ENCODE assay signal across 22 cellular contexts in genomic region chr17:9456265-9456664, GRCh38.
A peak's percentile ranks its signal among the peaks of the same experiment; 100 is the strongest.
DNase-seq lines count a peak whose midpoint lies in the region; ATAC-seq, FAIRE-seq and TF ChIP-seq lines count a peak whose summit lies in the region.
"Had no signal": no experiment of that assay in that cellular context is flagged by ENCODE, and none has a peak within 500 bp of the region (broad histone marks: within the 10 kb centered on the region; RNA-seq: fewer than 3 reads in every experiment).

No MANE protein-coding gene starts in this region.

- TF ChIP-seq EP300 in HepG2 (IDR thresholded peaks at IDR 0.05; ENCODE audit: low read depth in 2 of 2, low read length in 2 of 2): no peak
- TF ChIP-seq EP300 in HepG2 (CRISPR knock-in tag; IDR thresholded peaks at IDR 0.05; ENCODE audit: borderline replicate concordance): no peak
- TF ChIP-seq EP300 in transverse colon (IDR thresholded peaks at IDR 0.05; ENCODE audit: low read depth): no peak

- TF ChIP-seq CTCF in right atrium auricular region (IDR thresholded peaks at IDR 0.05): no peak
- no peak for TF ChIP-seq CTCF in esophagus squamous epithelium (IDR thresholded peaks at IDR 0.05)
- TF ChIP-seq CTCF in HepG2 (CRISPR knock-in tag; IDR thresholded peaks at IDR 0.05): no peak
- no peak for TF ChIP-seq CTCF in transverse colon (IDR thresholded peaks at IDR 0.05)

- TF ChIP-seq POLR2A in esophagus squamous epithelium (IDR thresholded peaks at IDR 0.05) (no peak), HepG2 (IDR thresholded peaks at IDR 0.05; ENCODE audit: insufficient read depth in 1 of 2, low read depth in 2 of 2, low read length in 2 of 2) (no peak), transverse colon (IDR thresholded peaks at IDR 0.05) (no peak)

- DNase-seq in Right ventricle myocardium inferior (ENCODE audit: missing footprints) (no peak), right atrium auricular region (ENCODE audit: low spot score) (no peak), esophagus squamous epithelium (lab: John Stamatoyannopoulos, UW) (no peak), HepG2 (ENCODE audit: low spot score) (peak; percentile 25), transverse colon (peak; percentile 20), Ammon's horn (ENCODE audit: low spot score) (no peak)
- DNase-seq in activated CD8-positive, alpha-beta memory T cell treated with anti-CD3 and anti-CD28 coated beads, Interleukin-2, amount 50 U/mL, for 4 hours: no peak
- DNase-seq: activated CD4-positive, alpha-beta T cell treated with anti-CD3 and anti-CD28 coated beads, Interleukin-2, amount 50 U/mL, for 48 hours; activated gamma-delta T cell; COR-L47; cortex of kidney; gastrocnemius medialis; MG63; NCI-H1694 treated with DMSO at 0.1 percent for 48 hours; NCI-H2227 treated with DMSO at 0.1 percent for 48 hours; NCI-H774; stimulated activated CD8-positive, alpha-beta memory T cell treated with anti-CD3 and anti-CD28 coated beads, Interleukin-4, amount 100 ng/mL, for 48 hours had no signal

- POLR2A ChIA-PET in HepG2 (lab: Yijun Ruan, JAX): no interaction called here

- H3K9me3 ChIP-seq in right atrium auricular region (peaks cover 0 to 4% of the 10 kb centered on the region in 2 donors), esophagus squamous epithelium (no peaks in the 10 kb centered on the region), HepG2 (ENCODE audit: low read length) (no peaks in the 10 kb centered on the region), transverse colon (no peaks in the 10 kb centered on the region)
- H3K9me3 ChIP-seq: breast epithelium, gastrocnemius medialis, MG63, SJSA1 had no signal

- CTCF ChIA-PET in HepG2 (lab: Yijun Ruan, JAX; ENCODE audit: low intra/inter-chr PET ratio, low total read pairs): no interaction called here

- no peak overlapping the region for H2AFZ ChIP-seq in HepG2 (ENCODE audit: low read length)
- H2AFZ ChIP-seq: neural progenitor cell had no signal

- peak; percentile 82 for FAIRE-seq in HepG2 (lab: Jason Lieb, UNC)

- no peaks in the 10 kb centered on the region for H4K20me1 ChIP-seq in HepG2 (ENCODE audit: insufficient read depth, low read length)

- WGBS in esophagus squamous epithelium, 2 donors: 50 to 72% methylated on average over 2 of the region's 2 CpGs
- 40% methylated on average over 2 of the region's 2 CpGs for WGBS in HepG2 (ENCODE audit: low lambda C conversion rate)
- WGBS in transverse colon (ENCODE audit: low coverage in 1 of 2), 2 donors: 50 to 64% methylated on average over 2 of the region's 2 CpGs

- no TSS peak for BruUV-seq in HepG2 (replicated peaks; lab: Mats Ljungman, UMichigan)

- H3K27me3 ChIP-seq in right atrium auricular region (no peaks in the 10 kb centered on the region), esophagus squamous epithelium (no peaks in the 10 kb centered on the region), HepG2 (ENCODE audit: control insufficient read depth in 1 of 2, insufficient read depth in 2 of 2, low read length in 2 of 2) (no peaks in the 10 kb centered on the region), transverse colon (no peaks in the 10 kb centered on the region)
- H3K27me3 ChIP-seq: breast epithelium, gastrocnemius medialis, MG63, neural progenitor cell, SJSA1 had no signal

- H3K36me3 ChIP-seq in right atrium auricular region: no peaks in the 10 kb centered on the region
- no peaks in the 10 kb centered on the region for H3K36me3 ChIP-seq in esophagus squamous epithelium
- H3K36me3 ChIP-seq in HepG2 (replicated peaks in 1 of 2; ENCODE audit: control insufficient read depth in 1 of 2, insufficient read depth in 2 of 2, low read length in 2 of 2): no peaks in the 10 kb centered on the region
- H3K36me3 ChIP-seq in transverse colon: no peaks in the 10 kb centered on the region
- H3K36me3 ChIP-seq: breast epithelium, gastrocnemius medialis, MG63, neural progenitor cell, SJSA1 had no signal

- peak overlapping the region; percentile 57 for H3K4me2 ChIP-seq in HepG2 (ENCODE audit: low read depth, low read length)
- H3K4me2 ChIP-seq: neural progenitor cell had no signal

- intact Hi-C loops in Right ventricle myocardium inferior (cut with DNase I): no loop called here
- intact Hi-C loops in esophagus squamous epithelium (cut with DNase I): no loop called here
- intact Hi-C loops in HepG2 (cut with micrococcal nuclease; ENCODE audit: unreplicated experiment): no loop called here
- intact Hi-C loops in transverse colon (cut with DNase I; ENCODE audit: low total_unique reads): no loop called here

- no peak overlapping the region for H3K4me3 ChIP-seq in right atrium auricular region
- no peak overlapping the region for H3K4me3 ChIP-seq in esophagus squamous epithelium
- no peak overlapping the region for H3K4me3 ChIP-seq in HepG2 (replicated peaks in 1 of 3; ENCODE audit: insufficient read depth in 1 of 3, low read depth in 2 of 3, low read length in 3 of 3)
- no peak overlapping the region for H3K4me3 ChIP-seq in transverse colon
- H3K4me3 ChIP-seq: breast epithelium, gastrocnemius medialis, MG63, neural progenitor cell, SJSA1 had no signal

- H3K4me1 ChIP-seq in right atrium auricular region (no peaks in the 10 kb centered on the region), esophagus squamous epithelium (peaks cover 0 to 3% (median 0%) of the 10 kb centered on the region in 3 donors), HepG2 (ENCODE audit: insufficient read depth, low read length) (peaks cover 17% of the 10 kb centered on the region), transverse colon (peaks cover 0 to 13% (median 4%) of the 10 kb centered on the region in 4 donors)
- H3K4me1 ChIP-seq: breast epithelium, gastrocnemius medialis, neural progenitor cell, SJSA1 had no signal

- H3K79me2 ChIP-seq in HepG2 (ENCODE audit: insufficient read depth, low read length): no peaks in the 10 kb centered on the region

- TF ChIP-seq RAD21 in HepG2 (CRISPR knock-in tag; IDR thresholded peaks at IDR 0.05): no peak

- H3K27ac ChIP-seq in right atrium auricular region (no peak overlapping the region), esophagus squamous epithelium (peak overlapping the region in 3 of 4 donors; percentile 33 to 55 (median 41)), HepG2 (ENCODE audit: extremely low read length, insufficient read depth, low read length) (peak overlapping the region; percentile 37), transverse colon (peak overlapping the region in 1 of 4 donors; percentile 17)
- H3K27ac ChIP-seq: 22Rv1, breast epithelium, gastrocnemius medialis, neural progenitor cell, SJSA1 had no signal

- H3K9ac ChIP-seq in HepG2 (ENCODE audit: insufficient read depth, low read depth, low read length): no peak overlapping the region
- H3K9ac ChIP-seq: neural progenitor cell had no signal

- peak; percentile 90 for ATAC-seq in Right ventricle myocardium inferior
- ATAC-seq in HepG2: peak; percentile 87
- ATAC-seq in GM18517 (IDR thresholded peaks at IDR 0.05; ENCODE audit: unreplicated experiment): no peak
- ATAC-seq: gastrocnemius medialis had no signal

- in situ Hi-C loops in HepG2 (cut with HindIII; ENCODE audit: extremely low pct_ligation_motif_present, low pct_unique_long_range_greater_than_20kb): no loop called here
- in situ Hi-C loops in transverse colon (cut with MboI; ENCODE audit: low pct_ligation_motif_present in 1 of 4, low pct_unique_long_range_greater_than_20kb in 1 of 4, low sequenced_read_pairs in 3 of 4): no loop called here

TF ChIP-seq in HepG2, 621 proteins besides CTCF, POLR2A, EP300 and RAD21 (continues in another document):
- TF ChIP-seq ZNF883 (CRISPR knock-in tag; IDR thresholded peaks at IDR 0.05; ENCODE audit: not compliant biosample characterization): no peak
- no peak for TF ChIP-seq ZNF207 (IDR thresholded peaks at IDR 0.05; ENCODE audit: borderline replicate concordance)
- peak; percentile 63 for TF ChIP-seq ZNF770 (CRISPR knock-in tag; IDR thresholded peaks at IDR 0.05)
- 0 out of 2 replicates have a peak, but pooled peaks have one; percentile 14 for TF ChIP-seq POGZ (CRISPR knock-in tag; IDR thresholded peaks at IDR 0.05)
- peak; percentile 41 to 59; a peak in 2 of 4 replicates for TF ChIP-seq NR2F1 (CRISPR knock-in tag; IDR thresholded peaks at IDR 0.05)
- no peak for TF ChIP-seq NFKBIZ (CRISPR knock-in tag; IDR thresholded peaks at IDR 0.05)
- no peak for TF ChIP-seq ZNF577 (CRISPR knock-in tag; IDR thresholded peaks at IDR 0.05; ENCODE audit: borderline replicate concordance, low read depth)
- TF ChIP-seq TAF15 (IDR thresholded peaks at IDR 0.05; ENCODE audit: low read depth, low read length, poor library complexity, severe bottlenecking): no peak
- no peak for TF ChIP-seq GLI4 (CRISPR knock-in tag; IDR thresholded peaks at IDR 0.05; ENCODE audit: borderline replicate concordance)
- no peak for TF ChIP-seq ZKSCAN8 (CRISPR knock-in tag; IDR thresholded peaks at IDR 0.05; ENCODE audit: borderline replicate concordance)
- 0 out of 2 replicates have a peak, but pooled peaks have one; percentile 24 for TF ChIP-seq MAFF (IDR thresholded peaks at IDR 0.05; ENCODE audit: low read depth, low read length)
- TF ChIP-seq PITX1 (CRISPR knock-in tag; IDR thresholded peaks at IDR 0.05): no peak
- TF ChIP-seq THRA (CRISPR knock-in tag; IDR thresholded peaks at IDR 0.05; ENCODE audit: borderline replicate concordance): peak; percentile 53; the same call in 1 of the 2 replicates

Comparison
In these comparisons a context has a peak if more than half of its experiments do, and no peak if none do; other contexts are left out.
1. DNase-seq: peak in HepG2 (single experiment) and transverse colon (single experiment); none in Right ventricle myocardium inferior (single experiment), right atrium auricular region (single experiment), esophagus squamous epithelium (single experiment), Ammon's horn (single experiment) and activated CD8-positive, alpha-beta memory T cell treated with anti-CD3 and anti-CD28 coated beads, Interleukin-2, amount 50 U/mL, for 4 hours (single experiment).
2. H3K27ac ChIP-seq: peak in esophagus squamous epithelium (3 of 4) and HepG2 (single experiment); none in right atrium auricular region (0 of 2).